ENCODE assay signal across 24 cellular contexts in the genomic region with DNA sequence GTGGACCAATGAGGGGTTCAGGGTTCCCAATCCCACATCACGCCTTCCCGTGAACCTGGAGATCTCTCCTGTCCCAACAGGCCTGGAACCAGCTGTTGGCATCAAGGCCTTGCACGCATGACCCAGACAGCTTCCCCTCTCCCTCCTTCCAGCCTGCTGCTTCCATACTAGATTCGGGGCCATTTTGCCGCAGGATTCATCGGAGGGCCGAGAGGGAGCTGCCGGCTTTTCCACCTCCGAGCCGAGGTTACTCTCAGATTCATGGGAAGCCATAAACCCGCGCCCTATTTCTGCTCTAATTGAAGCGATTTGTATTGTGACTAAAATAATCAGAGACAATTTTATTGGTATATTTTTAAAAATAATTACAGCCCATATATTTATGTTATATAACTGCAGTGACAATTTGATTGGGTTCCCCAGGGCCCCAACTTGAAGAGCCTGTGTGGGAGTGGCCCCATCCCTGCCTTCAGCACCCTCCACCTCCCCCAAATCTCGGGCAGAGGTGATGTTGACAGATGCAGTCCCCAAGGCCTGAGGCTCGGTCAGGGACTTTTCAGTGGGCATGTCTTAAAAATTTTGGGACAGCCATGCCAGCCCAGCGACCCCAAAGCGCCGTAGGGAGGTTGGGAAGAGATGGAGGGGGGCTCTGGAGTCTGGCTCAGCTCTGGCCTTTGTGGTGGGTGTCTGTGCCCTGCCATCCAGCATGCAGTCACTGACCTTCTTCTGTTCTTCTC.
"Had no signal": no experiment of that assay in that cellular context is flagged by ENCODE, and none has a peak within 500 bp of the region (broad histone marks: within the 10 kb centered on the region; RNA-seq: fewer than 3 reads in every experiment).

No MANE protein-coding gene starts in this region.

- H3K9me3 ChIP-seq: left ventricle myocardium inferior, mucosa of descending colon, pancreas, psoas muscle, right lobe of liver, tibial nerve, vagina had no signal

- H3K4me3 Mint-ChIP-seq: naive thymus-derived CD4-positive, alpha-beta T cell; natural killer cell treated with Interleukin-12 subunit alpha and Interleukin-12 subunit beta and Interleukin-15 and Interleukin-18, amount 100 ng/mL, for 72 hours; stimulated activated memory B cell treated with anti-CD40 and anti-IgM and Interleukin-4, amounts not matched to agents 10 μg/mL and 1 μg/mL and 100 μg/mL, for 72 hours; stimulated activated naive CD8-positive, alpha-beta T cell treated with anti-CD3 and anti-CD28 coated beads, Interleukin-15, amount 100 ng/mL, for 72 hours; type B pancreatic cell had no signal

- H3K36me3 ChIP-seq: left ventricle myocardium inferior, pancreas, right lobe of liver, tibial nerve, vagina had no signal

- FAIRE-seq: pancreas, small intestine had no signal

- DNase-seq: left ventricle myocardium inferior; mesendoderm; midbrain; mucosa of descending colon; naive thymus-derived CD4-positive, alpha-beta T cell; nucleus accumbens; psoas muscle; right lobe of liver; small intestine; stimulated activated CD4-positive, alpha-beta T cell treated with anti-CD3 and anti-CD28 coated beads, Interleukin-1b, Interleukin-23, amount 100 ng/mL, for 48 hours; stimulated activated CD4-positive, alpha-beta T cell treated with anti-CD3 and anti-CD28 coated beads, Interleukin-2, amount 100 ng/mL, for 48 hours; stimulated activated CD4-positive, alpha-beta T cell treated with anti-CD3 and anti-CD28 coated beads, Interleukin-4, amount 100 ng/mL, for 4 hours; stimulated activated CD8-positive, alpha-beta memory T cell treated with anti-CD3 and anti-CD28 coated beads, Interleukin-4, amount 100 ng/mL, for 48 hours; stimulated activated naive CD4-positive, alpha-beta T cell treated with Interleukin-2 at 50 U/mL for 16 hours; stimulated activated naive CD8-positive, alpha-beta T cell treated with anti-CD3 and anti-CD28 coated beads, Interleukin-15, amount 100 ng/mL, for 72 hours; substantia nigra had no signal

- ATAC-seq: mucosa of descending colon; naive thymus-derived CD4-positive, alpha-beta T cell; natural killer cell treated with Interleukin-12 subunit alpha and Interleukin-12 subunit beta and Interleukin-15 and Interleukin-18, amount 100 ng/mL, for 72 hours; pancreas; psoas muscle; right lobe of liver; stimulated activated memory B cell treated with anti-CD40 and anti-IgM and Interleukin-4, amounts not matched to agents 10 μg/mL and 1 μg/mL and 100 μg/mL, for 72 hours; stimulated activated naive CD8-positive, alpha-beta T cell treated with anti-CD3 and anti-CD28 coated beads, Interleukin-15, amount 100 ng/mL, for 72 hours had no signal

- H3K36me3 Mint-ChIP-seq: naive thymus-derived CD4-positive, alpha-beta T cell; natural killer cell treated with Interleukin-12 subunit alpha and Interleukin-12 subunit beta and Interleukin-15 and Interleukin-18, amount 100 ng/mL, for 72 hours; stimulated activated memory B cell treated with anti-CD40 and anti-IgM and Interleukin-4, amounts not matched to agents 10 μg/mL and 1 μg/mL and 100 μg/mL, for 72 hours; type B pancreatic cell had no signal

- H3K9me3 Mint-ChIP-seq: natural killer cell treated with Interleukin-12 subunit alpha and Interleukin-12 subunit beta and Interleukin-15 and Interleukin-18, amount 100 ng/mL, for 72 hours; stimulated activated naive CD8-positive, alpha-beta T cell treated with anti-CD3 and anti-CD28 coated beads, Interleukin-15, amount 100 ng/mL, for 72 hours; type B pancreatic cell had no signal

- H3K27ac ChIP-seq: hepatocyte, left ventricle myocardium inferior, pancreas, psoas muscle, right lobe of liver, tibial nerve, vagina had no signal

- H3K27me3 ChIP-seq: hepatocyte, pancreas, right lobe of liver, tibial nerve, vagina had no signal

- H3K27ac Mint-ChIP-seq: naive thymus-derived CD4-positive, alpha-beta T cell; natural killer cell treated with Interleukin-12 subunit alpha and Interleukin-12 subunit beta and Interleukin-15 and Interleukin-18, amount 100 ng/mL, for 72 hours; stimulated activated memory B cell treated with anti-CD40 and anti-IgM and Interleukin-4, amounts not matched to agents 10 μg/mL and 1 μg/mL and 100 μg/mL, for 72 hours; stimulated activated naive CD8-positive, alpha-beta T cell treated with anti-CD3 and anti-CD28 coated beads, Interleukin-15, amount 100 ng/mL, for 72 hours; type B pancreatic cell had no signal

- H3K4me1 ChIP-seq: left ventricle myocardium inferior, pancreas, right lobe of liver, tibial nerve, vagina had no signal

- H3K27me3 Mint-ChIP-seq: stimulated activated naive CD8-positive, alpha-beta T cell treated with anti-CD3 and anti-CD28 coated beads, Interleukin-15, amount 100 ng/mL, for 72 hours had no signal

- H3K4me3 ChIP-seq: hepatocyte, left ventricle myocardium inferior, lung, mucosa of descending colon, pancreas, psoas muscle, right lobe of liver, tibial nerve, vagina had no signal

- H3K4me1 Mint-ChIP-seq: stimulated activated memory B cell treated with anti-CD40 and anti-IgM and Interleukin-4, amounts not matched to agents 10 μg/mL and 1 μg/mL and 100 μg/mL, for 72 hours; stimulated activated naive CD8-positive, alpha-beta T cell treated with anti-CD3 and anti-CD28 coated beads, Interleukin-15, amount 100 ng/mL, for 72 hours had no signal
